In the genomic region with DNA sequence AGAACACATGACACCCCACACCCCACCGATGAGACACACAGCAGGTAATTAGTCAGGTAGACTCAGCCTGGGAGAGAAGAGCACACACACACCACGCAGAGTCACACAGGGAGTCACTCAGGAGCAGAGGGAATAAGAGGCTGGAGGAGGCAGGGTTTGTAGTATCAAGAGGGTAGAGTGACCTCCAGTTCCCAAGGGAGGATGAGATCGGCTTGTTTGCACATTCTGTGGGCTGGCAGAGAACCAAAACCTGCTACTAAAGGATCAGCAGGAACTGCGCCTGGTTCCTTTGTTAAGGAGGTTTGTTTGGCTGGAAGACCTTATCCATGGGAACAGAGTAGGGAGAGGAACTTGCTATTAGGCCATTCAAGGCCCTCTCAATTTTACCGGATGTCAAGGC, we compare ENCODE assay signal across 12 cellular contexts.
DNase-seq lines count a peak whose midpoint lies in the region; ATAC-seq and TF ChIP-seq lines count a peak whose summit lies in the region.
"Had no signal": no experiment of that assay in that cellular context is flagged by ENCODE, and none has a peak within 500 bp of the region (broad histone marks: within the 10 kb centered on the region; RNA-seq: fewer than 3 reads in every experiment).

No MANE protein-coding gene starts in this region.

- H3K4me1 Mint-ChIP-seq in chondrocyte (ENCODE audit: low read depth), result no peaks in the 10 kb centered on the region
- H3K4me1 Mint-ChIP-seq: activated CD4-positive, alpha-beta T cell treated with anti-CD3 and anti-CD28 coated beads, Interleukin-2, amount 10 ng/mL, durations not matched to agents 24 days and 14 days; activated naive CD8-positive, alpha-beta T cell treated with anti-CD3 and anti-CD28 coated beads, Interleukin-2, amount 10 ng/mL, durations not matched to agents 7 days and 5 days had no signal

- TF ChIP-seq CTCF in chondrocyte (IDR thresholded peaks at IDR 0.05), result no peak

- H3K9me3 Mint-ChIP-seq in chondrocyte (ENCODE audit: low read depth), result peaks cover 3% of the 10 kb centered on the region
- H3K9me3 Mint-ChIP-seq: activated CD4-positive, alpha-beta T cell treated with anti-CD3 and anti-CD28 coated beads, Interleukin-2, amount 10 ng/mL, durations not matched to agents 24 days and 14 days; activated naive CD8-positive, alpha-beta T cell treated with anti-CD3 and anti-CD28 coated beads, Interleukin-2, amount 10 ng/mL, durations not matched to agents 7 days and 5 days had no signal

- no peaks in the 10 kb centered on the region for H3K36me3 Mint-ChIP-seq in chondrocyte (ENCODE audit: low read depth)

- peak; percentile 87 for DNase-seq in DMS79 treated with DMSO at 0.1 percent for 48 hours (lab: John Stamatoyannopoulos, UW)
- DNase-seq in NCI-H187 (lab: John Stamatoyannopoulos, UW), result peak; percentile 88 to 92
- peak; percentile 32 to 42 for DNase-seq in SHP77 (lab: John Stamatoyannopoulos, UW)
- DNase-seq in iris pigment epithelial cell (ENCODE audit: low read depth), result peak; percentile 42
- DNase-seq in chondrocyte (ENCODE audit: low spot score), result no peak
- no peak for DNase-seq in KG1 (lab: John Stamatoyannopoulos, UW)
- DNase-seq in AG08395 (ENCODE audit: low spot score), result no peak
- DNase-seq: activated CD4-positive, alpha-beta T cell treated with anti-CD3 and anti-CD28 coated beads, Interleukin-2, amount 10 ng/mL, durations not matched to agents 24 days and 14 days; activated naive CD8-positive, alpha-beta T cell treated with anti-CD3 and anti-CD28 coated beads, Interleukin-2, amount 10 ng/mL, durations not matched to agents 7 days and 5 days; DND-41 had no signal

- no peak for ATAC-seq in HG03432 (IDR thresholded peaks at IDR 0.05; ENCODE audit: unreplicated experiment)
- ATAC-seq: Panc1 had no signal

- peaks cover 32% of the 10 kb centered on the region for H3K27me3 Mint-ChIP-seq in chondrocyte (ENCODE audit: low read depth)

- H3K4me3 Mint-ChIP-seq in chondrocyte (ENCODE audit: unreplicated experiment), result no peak overlapping the region
- H3K4me3 Mint-ChIP-seq: activated CD4-positive, alpha-beta T cell treated with anti-CD3 and anti-CD28 coated beads, Interleukin-2, amount 10 ng/mL, durations not matched to agents 24 days and 14 days; activated naive CD8-positive, alpha-beta T cell treated with anti-CD3 and anti-CD28 coated beads, Interleukin-2, amount 10 ng/mL, durations not matched to agents 7 days and 5 days had no signal

- H3K27ac Mint-ChIP-seq in chondrocyte (ENCODE audit: unreplicated experiment), result no peak overlapping the region
- H3K27ac Mint-ChIP-seq: activated CD4-positive, alpha-beta T cell treated with anti-CD3 and anti-CD28 coated beads, Interleukin-2, amount 10 ng/mL, durations not matched to agents 24 days and 14 days; activated naive CD8-positive, alpha-beta T cell treated with anti-CD3 and anti-CD28 coated beads, Interleukin-2, amount 10 ng/mL, durations not matched to agents 7 days and 5 days had no signal

Comparison
In these comparisons a context has a peak if more than half of its experiments do, and no peak if none do; other contexts are left out.
1. DNase-seq: peak in DMS79 treated with DMSO at 0.1 percent for 48 hours (single experiment), NCI-H187 (2 of 2), SHP77 (2 of 2) and iris pigment epithelial cell (single experiment); none in chondrocyte (single experiment), KG1 (single experiment) and AG08395 (single experiment).